In genomic region chr2:219509780-219510511, GRCh38 we compare ENCODE assay signal across 1 cellular context.
TF ChIP-seq lines count a peak whose summit lies in the region.

No MANE protein-coding gene starts in this region.

TF ChIP-seq in K562, 482 proteins besides CTCF, POLR2A, EP300 and RAD21 (continued from another document and continues in another):
- no peak for TF ChIP-seq ZC3H8 (IDR thresholded peaks at IDR 0.05)
- no peak for TF ChIP-seq BRCA1 (IDR thresholded peaks at IDR 0.05)
- TF ChIP-seq BRCA1 (CRISPR knock-in tag; IDR thresholded peaks at IDR 0.05) = no peak
- peak; percentile 52 for TF ChIP-seq MEF2D (tag; conservative IDR thresholded peaks at IDR 0.05; ENCODE audit: low read depth)
- TF ChIP-seq POLR2H (tag; IDR thresholded peaks at IDR 0.05; ENCODE audit: low read depth) = no peak
- TF ChIP-seq SREBF2 (CRISPR knock-in tag; IDR thresholded peaks at IDR 0.05) = no peak
- TF ChIP-seq MNT (conservative IDR thresholded peaks at IDR 0.05) = peak; percentile 74 to 88
- TF ChIP-seq STAT5A (IDR thresholded peaks at IDR 0.05; ENCODE audit: borderline replicate concordance, low read length) = peak; percentile 86
- TF ChIP-seq ZNF79 (CRISPR knock-in tag; IDR thresholded peaks at IDR 0.05; ENCODE audit: low read depth) = no peak
- peak; percentile 72; the same call in 1 of the 2 replicates for TF ChIP-seq FOXP1 (CRISPR knock-in tag; IDR thresholded peaks at IDR 0.05)
- TF ChIP-seq CBFB (CRISPR knock-in tag; IDR thresholded peaks at IDR 0.05) = no peak
- no peak for TF ChIP-seq ETV5 (CRISPR knock-in tag; IDR thresholded peaks at IDR 0.05; ENCODE audit: low read depth)
- TF ChIP-seq KLF13 (tag; IDR thresholded peaks at IDR 0.05; ENCODE audit: borderline replicate concordance, low read depth) = no peak
- no peak for TF ChIP-seq ATF6 (CRISPR knock-in tag; IDR thresholded peaks at IDR 0.05)
- TF ChIP-seq FOXJ2 (tag; IDR thresholded peaks at IDR 0.05) = no peak
- TF ChIP-seq GATAD2A (IDR thresholded peaks at IDR 0.05) = peak; percentile 77
- TF ChIP-seq ZNF197 (CRISPR knock-in tag; IDR thresholded peaks at IDR 0.05; ENCODE audit: low read depth) = peak; percentile 51; the same call in 1 of the 2 replicates
- no peak for TF ChIP-seq PBX2 (CRISPR knock-in tag; IDR thresholded peaks at IDR 0.05; ENCODE audit: low read depth)
- peak; percentile 55 for TF ChIP-seq PBX2 (tag; conservative IDR thresholded peaks at IDR 0.05; ENCODE audit: low read depth)
- TF ChIP-seq ZNF146 (CRISPR knock-in tag; IDR thresholded peaks at IDR 0.05; ENCODE audit: unreplicated experiment) = no peak
- TF ChIP-seq NKRF (IDR thresholded peaks at IDR 0.05; ENCODE audit: borderline replicate concordance) = peak; percentile 70; the same call in 1 of the 2 replicates
- TF ChIP-seq PCBP1 (IDR thresholded peaks at IDR 0.05; ENCODE audit: low read depth, low read length, poor library complexity, severe bottlenecking) = no peak
- TF ChIP-seq ZNF764 (CRISPR knock-in tag; IDR thresholded peaks at IDR 0.05; ENCODE audit: low read depth) = peak; percentile 89
- peak; percentile 97 for TF ChIP-seq HLTF (IDR thresholded peaks at IDR 0.05)
- peak; percentile 82 for TF ChIP-seq SMARCC2 (IDR thresholded peaks at IDR 0.05; ENCODE audit: low read depth)
- TF ChIP-seq GTF2E2 (tag; IDR thresholded peaks at IDR 0.05) = no peak
- no peak for TF ChIP-seq TFAM (CRISPR knock-in tag; conservative IDR thresholded peaks at IDR 0.05)
- no peak for TF ChIP-seq STAT6 (CRISPR knock-in tag; IDR thresholded peaks at IDR 0.05)
- no peak for TF ChIP-seq ZNF785 (CRISPR knock-in tag; IDR thresholded peaks at IDR 0.05)
- no peak for TF ChIP-seq GTF3C2 (IDR thresholded peaks at IDR 0.05; ENCODE audit: borderline replicate concordance, extremely low read depth, insufficient read length)
- peak in 1 of 2 experiments; percentile 46 for TF ChIP-seq E2F6 (IDR thresholded peaks at IDR 0.05; ENCODE audit: borderline replicate concordance in 1 of 2, extremely low read depth in 1 of 2, insufficient read depth in 1 of 2, insufficient read length in 1 of 2, low read depth in 1 of 2, low read length in 1 of 2, poor library complexity in 1 of 2, severe bottlenecking in 1 of 2)
- no peak for TF ChIP-seq PPARD (CRISPR knock-in tag; IDR thresholded peaks at IDR 0.05)
- TF ChIP-seq CSDE1 (IDR thresholded peaks at IDR 0.05) = no peak
- peak; percentile 68 for TF ChIP-seq SP1 (CRISPR knock-in tag; IDR thresholded peaks at IDR 0.05)
- TF ChIP-seq ZNF133 (CRISPR knock-in tag; IDR thresholded peaks at IDR 0.05) = no peak
- TF ChIP-seq SP2 (IDR thresholded peaks at IDR 0.05; ENCODE audit: extremely low read depth, low read depth, low read length, poor library complexity, severe bottlenecking) = no peak
- peak; percentile 46; the same call in 1 of the 2 replicates for TF ChIP-seq TARDBP (IDR thresholded peaks at IDR 0.05)
- no peak for TF ChIP-seq C11orf30 (IDR thresholded peaks at IDR 0.05; ENCODE audit: low read depth)
- peak; percentile 54 for TF ChIP-seq RBFOX2 (IDR thresholded peaks at IDR 0.05; ENCODE audit: low read depth, low read length)
- TF ChIP-seq TAF9B (IDR thresholded peaks at IDR 0.05; ENCODE audit: partially characterized antibody) = peak; percentile 61
- no peak for TF ChIP-seq ZNF431 (CRISPR knock-in tag; IDR thresholded peaks at IDR 0.05)
- TF ChIP-seq CBX1 (IDR thresholded peaks at IDR 0.05; ENCODE audit: low read depth) = 0 out of 2 replicates have a peak, but pooled peaks have one; percentile 20
- no peak for TF ChIP-seq SAFB (IDR thresholded peaks at IDR 0.05; ENCODE audit: borderline replicate concordance, low read depth, low read length)
- TF ChIP-seq SAFB2 (IDR thresholded peaks at IDR 0.05; ENCODE audit: borderline replicate concordance, low read depth, low read length, severe bottlenecking) = no peak
- 0 out of 2 replicates have a peak, but pooled peaks have one; percentile 64 for TF ChIP-seq PYGO2 (tag; IDR thresholded peaks at IDR 0.05)
